In the genomic region with DNA sequence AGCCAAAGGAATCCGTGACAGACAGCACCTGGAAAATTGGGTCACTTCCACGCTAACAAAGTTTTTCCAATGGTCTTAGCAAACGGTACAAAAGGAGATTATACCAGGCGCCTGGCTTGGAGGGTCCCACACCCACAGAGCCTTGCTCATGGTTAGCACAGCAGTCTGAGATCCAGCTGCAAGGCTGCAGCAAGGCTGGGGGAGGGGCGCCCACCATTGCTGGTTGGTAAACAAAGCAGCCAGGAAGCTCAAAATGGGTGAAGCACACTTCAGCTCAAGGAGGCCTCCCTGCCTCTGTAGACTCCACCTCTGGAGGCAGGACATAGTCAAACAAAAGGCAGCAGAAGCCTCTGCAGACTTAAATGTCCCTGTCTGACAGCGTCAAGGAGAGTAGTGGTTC, we compare ENCODE assay signal across 30 cellular contexts. TPM values are rescaled to one million over a fixed set of nuclear protein-coding genes. Genes with fewer than 3 reads are reported as not detected.
"Had no signal": no experiment of that assay in that cellular context is flagged by ENCODE, and none has a peak within 500 bp of the region (broad histone marks: within the 10 kb centered on the region; RNA-seq: fewer than 3 reads in every experiment).

No MANE protein-coding gene starts in this region.

- H3K27ac Mint-ChIP-seq: natural killer cell; nephron; neural progenitor cell; progenitor cell of endocrine pancreas; stimulated activated effector memory CD8-positive, alpha-beta T cell treated with anti-CD3 and anti-CD28 coated beads, Interleukin-12 subunit alpha, Interleukin-12 subunit beta, amount 100 ng/mL, for 72 hours; stimulated activated naive B cell treated with anti-CD40 and anti-IgM and Interleukin-4, amounts not matched to agents 10 μg/mL and 1 μg/mL and 100 μg/mL, for 72 hours; stimulated activated naive CD8-positive, alpha-beta T cell treated with anti-CD3 and anti-CD28 coated beads, Interleukin-15, Interleukin-2, amounts not matched to agents 100 ng/mL and 50 ng/mL, for 24 hours; type B pancreatic cell had no signal

- H3K27me3 Mint-ChIP-seq: progenitor cell of endocrine pancreas; stimulated activated naive B cell treated with anti-CD40 and anti-IgM and Interleukin-4, amounts not matched to agents 10 μg/mL and 1 μg/mL and 100 μg/mL, for 72 hours; stimulated activated naive CD8-positive, alpha-beta T cell treated with anti-CD3 and anti-CD28 coated beads, Interleukin-15, Interleukin-2, amounts not matched to agents 100 ng/mL and 50 ng/mL, for 24 hours; type B pancreatic cell had no signal

- H3K4me3 Mint-ChIP-seq: natural killer cell; nephron; neural progenitor cell; stimulated activated effector memory CD8-positive, alpha-beta T cell treated with anti-CD3 and anti-CD28 coated beads, Interleukin-12 subunit alpha, Interleukin-12 subunit beta, amount 100 ng/mL, for 72 hours; stimulated activated naive B cell treated with anti-CD40 and anti-IgM and Interleukin-4, amounts not matched to agents 10 μg/mL and 1 μg/mL and 100 μg/mL, for 72 hours; stimulated activated naive CD8-positive, alpha-beta T cell treated with anti-CD3 and anti-CD28 coated beads, Interleukin-15, Interleukin-2, amounts not matched to agents 100 ng/mL and 50 ng/mL, for 24 hours; type B pancreatic cell had no signal

- H3K9me3 ChIP-seq: ovary, psoas muscle, right lobe of liver, sigmoid colon, stomach, thoracic aorta, tibial artery, transverse colon, upper lobe of right lung, uterus had no signal

- H3K4me3 ChIP-seq: neural progenitor cell, ovary, psoas muscle, right lobe of liver, sigmoid colon, stomach, thoracic aorta, tibial artery, transverse colon, upper lobe of right lung, uterus had no signal

- H3K27ac ChIP-seq: neural progenitor cell, ovary, parathyroid adenoma, psoas muscle, right lobe of liver, sigmoid colon, stomach, thoracic aorta, tibial artery, transverse colon, upper lobe of right lung, uterus had no signal

- H3K27me3 ChIP-seq: neural progenitor cell, ovary, right lobe of liver, sigmoid colon, stomach, tibial artery, transverse colon, upper lobe of right lung, uterus had no signal

- H3K36me3 Mint-ChIP-seq: natural killer cell; neural progenitor cell; stimulated activated effector memory CD8-positive, alpha-beta T cell treated with anti-CD3 and anti-CD28 coated beads, Interleukin-12 subunit alpha, Interleukin-12 subunit beta, amount 100 ng/mL, for 72 hours; type B pancreatic cell had no signal

- ATAC-seq: natural killer cell; psoas muscle; right cardiac atrium; right lobe of liver; stimulated activated effector memory CD8-positive, alpha-beta T cell treated with anti-CD3 and anti-CD28 coated beads, Interleukin-12 subunit alpha, Interleukin-12 subunit beta, amount 100 ng/mL, for 72 hours; stimulated activated naive B cell treated with anti-CD40 and anti-IgM and Interleukin-4, amounts not matched to agents 10 μg/mL and 1 μg/mL and 100 μg/mL, for 72 hours; upper lobe of right lung had no signal

- H3K4me1 Mint-ChIP-seq: nephron, neural progenitor cell had no signal

- H3K36me3 ChIP-seq: neural progenitor cell, ovary, right lobe of liver, sigmoid colon, stomach, thoracic aorta, tibial artery, transverse colon, upper lobe of right lung, uterus had no signal

- H3K4me1 ChIP-seq: neural progenitor cell, parathyroid adenoma, psoas muscle, right lobe of liver, sigmoid colon, stomach, tibial artery, transverse colon, upper lobe of right lung, uterus had no signal

- H3K9me3 Mint-ChIP-seq: natural killer cell; nephron; neural progenitor cell; stimulated activated effector memory CD8-positive, alpha-beta T cell treated with anti-CD3 and anti-CD28 coated beads, Interleukin-12 subunit alpha, Interleukin-12 subunit beta, amount 100 ng/mL, for 72 hours; stimulated activated naive CD8-positive, alpha-beta T cell treated with anti-CD3 and anti-CD28 coated beads, Interleukin-15, Interleukin-2, amounts not matched to agents 100 ng/mL and 50 ng/mL, for 24 hours; type B pancreatic cell had no signal

- DNase-seq: natural killer cell; occipital lobe; ovary; posterior cingulate gyrus; psoas muscle; right cardiac atrium; right lobe of liver; sigmoid colon; small intestine; stimulated activated CD4-positive, alpha-beta T cell treated with anti-CD3 and anti-CD28 coated beads, Interleukin-15, amount 100 ng/mL, for 24 hours; stimulated activated CD4-positive, alpha-beta T cell treated with anti-CD3 and anti-CD28 coated beads, Interleukin-2, amount 100 ng/mL, for 24 hours; stimulated activated CD4-positive, alpha-beta T cell treated with anti-CD3 and anti-CD28 coated beads, Interleukin-2, amount 100 ng/mL, for 48 hours; stimulated activated CD4-positive, alpha-beta T cell treated with anti-CD3 and anti-CD28 coated beads, Interleukin-4, amount 100 ng/mL, for 24 hours; stimulated activated naive B cell treated with anti-CD40 and anti-IgM and Interleukin-4, amounts not matched to agents 10 μg/mL and 1 μg/mL and 100 μg/mL, for 72 hours; stimulated activated naive CD4-positive, alpha-beta T cell treated with Interleukin-2 at 50 U/mL for 16 hours; stomach; tibial artery; transverse colon; upper lobe of right lung; uterus had no signal

RNA-seq across cellular contexts. Expression of a gene that starts 47.1 kb away (rescaled TPM):
- total RNA-seq: occipital lobe, ovary, progenitor cell of endocrine pancreas, psoas muscle, temporal lobe, urinary bladder, uterus had no signal
